Comparison of ENCODE assay signal across 7 cellular contexts in genomic region chr14:105559384-105560046, GRCh38. TPM values are rescaled to one million over a fixed set of nuclear protein-coding genes. Genes with fewer than 3 reads are reported as not detected.
DNase-seq lines count a peak whose midpoint lies in the region; ATAC-seq, FAIRE-seq and TF ChIP-seq lines count a peak whose summit lies in the region.
"Not testable (repeated sequence)": the region's sequence is repeated elsewhere in the genome, so short reads cannot be mapped to it uniquely, and the experiment has no call there.

No MANE protein-coding gene starts in this region.

- CTCF ChIA-PET in K562 (lab: Yijun Ruan, JAX; ENCODE audit: low intra/inter-chr PET ratio), result not testable (repeated sequence)

- not testable (repeated sequence) for H3K9ac ChIP-seq in K562 (ENCODE audit: insufficient read depth in 1 of 2, low read depth in 2 of 2, low read length in 2 of 2)

- not testable (repeated sequence) for H3K27me3 ChIP-seq in RWPE2 (ENCODE audit: insufficient read depth, poor library complexity, severe bottlenecking); K562 (ENCODE audit: control insufficient read depth in 2 of 2, insufficient read depth in 2 of 2, low read length in 2 of 2)

- in situ Hi-C loops in K562 (cut with MboI), result loop anchor here (5.0 kb wide), 1 partner anchor 118 kb away; no protein-coding TSS in a partner anchor

- not testable (repeated sequence) for H3K4me3 ChIP-seq in RWPE2 (ENCODE audit: severe bottlenecking); K562; mucosa of descending colon

- not testable (repeated sequence) for H3K36me3 ChIP-seq in RWPE2 (ENCODE audit: low read depth); K562 (ENCODE audit: control insufficient read depth, insufficient read depth, low read length); mucosa of descending colon (ENCODE audit: low read depth)

- not testable (repeated sequence) for H3K9me3 ChIP-seq in RWPE2 (ENCODE audit: severe bottlenecking); K562 (replicated peaks; ENCODE audit: control insufficient read depth, insufficient read depth, low read depth, low read length); mucosa of descending colon

- not testable (repeated sequence) for TF ChIP-seq RAD21 in K562 (CRISPR knock-in tag; conservative IDR thresholded peaks at IDR 0.05 in 1 of 2, IDR thresholded peaks at IDR 0.05 in 1 of 2)

- FAIRE-seq in K562 (lab: Jason Lieb, UNC), result peak; percentile 71

- not testable (repeated sequence) for BruUV-seq in K562 (replicated peaks; lab: Mats Ljungman, UMichigan)

- H3K79me2 ChIP-seq in K562 (ENCODE audit: control insufficient read depth, insufficient read depth, low read length), result not testable (repeated sequence)

- H3K27ac ChIP-seq in RWPE2 (ENCODE audit: poor library complexity, severe bottlenecking); K562 (ENCODE audit: extremely low read depth, low read depth, low read length): not testable (repeated sequence)

- H3K4me2 ChIP-seq in K562 (ENCODE audit: insufficient read depth, low read length), result not testable (repeated sequence)

- not testable (repeated sequence) for H2AFZ ChIP-seq in K562 (ENCODE audit: low read depth, low read length)

- POLR2A ChIA-PET in K562 (lab: Yijun Ruan, JAX), result not testable (repeated sequence)

- intact Hi-C loops in K562 (cut with micrococcal nuclease), result loop anchor here (10.0 kb wide), 1 partner anchor 385 kb away; no protein-coding TSS in a partner anchor
- intact Hi-C loops in mucosa of descending colon (cut with DNase I, micrococcal nuclease), result not testable (repeated sequence)

- not testable (repeated sequence) for TF ChIP-seq POLR2A in K562 (conservative IDR thresholded peaks at IDR 0.05)

- DNase-seq in RWPE2 (ENCODE audit: low spot score) (peak; percentile 52), mucosa of descending colon (peak in 1 of 3 donors; percentile 40)
- not testable (repeated sequence) for DNase-seq in K562 (ENCODE audit: extremely low read depth in 1 of 4, low spot score in 3 of 4)

- H4K20me1 ChIP-seq in K562 (replicated peaks; ENCODE audit: control insufficient read depth, insufficient read depth, low read length), result not testable (repeated sequence)

- TF ChIP-seq CTCF in RWPE2 (IDR thresholded peaks at IDR 0.05; ENCODE audit: poor library complexity, severe bottlenecking); K562 (IDR thresholded peaks at IDR 0.05 in 2 of 3, conservative IDR thresholded peaks at IDR 0.05 in 1 of 3; ENCODE audit: insufficient read depth in 2 of 3, low read depth in 1 of 3, low read length in 3 of 3); mucosa of descending colon (IDR thresholded peaks at IDR 0.05): not testable (repeated sequence)

- WGBS in K562 (ENCODE audit: insufficient coverage, low coverage, missing lambda C conversion rate), result no CpG with 5 or more reads among the region's 49 CpGs

- ATAC-seq in GM18520 (IDR thresholded peaks at IDR 0.05; ENCODE audit: unreplicated experiment), result peak; percentile 45
- ATAC-seq in GM21381 (IDR thresholded peaks at IDR 0.05; ENCODE audit: unreplicated experiment), result peak; percentile 41
- ATAC-seq in HG02852 (IDR thresholded peaks at IDR 0.05; ENCODE audit: unreplicated experiment), result peak; percentile 55
- ATAC-seq in HG03432 (IDR thresholded peaks at IDR 0.05; ENCODE audit: unreplicated experiment), result peak; percentile 60
- peak; percentile 53 for ATAC-seq in RWPE2 (ENCODE audit: low read depth)
- peak; percentile 86 for ATAC-seq in K562
- peak; percentile 79 for ATAC-seq in mucosa of descending colon

- not testable (repeated sequence) for H3K9me1 ChIP-seq in K562 (ENCODE audit: control insufficient read depth, insufficient read depth, low read length)

- not testable (repeated sequence) for H3K4me1 ChIP-seq in RWPE2 (ENCODE audit: insufficient read depth, poor library complexity, severe bottlenecking); K562 (replicated peaks in 1 of 2; ENCODE audit: control insufficient read depth in 2 of 2, insufficient read depth in 2 of 2, low read length in 2 of 2); mucosa of descending colon (ENCODE audit: low read depth)

- TF ChIP-seq EP300 in K562 (IDR thresholded peaks at IDR 0.05; ENCODE audit: low read length), result not testable (repeated sequence)

RNA-seq across cellular contexts. Expression of gene TMEM121, which starts 33.1 kb away (rescaled TPM):
- total RNA-seq in K562 (2011; cell fraction: chromatin; rRNA removed; ENCODE audit: low replicate concordance), result not detected in 2 replicates
- 0.39 TPM in 1 of 2 replicates, not detected in the other for total RNA-seq in K562 (2011; cell fraction: nucleolus; rRNA removed)
- total RNA-seq in K562 (2011; cell fraction: nucleoplasm; rRNA removed), result not detected in 2 replicates
- total RNA-seq in K562 (2014; rRNA removed) (0.36 TPM in 1 of 2 replicates, not detected in the other), K562 (2014; rRNA removed; fragmentation: Illumina TruSeq; extraction: Trizol) (not detected in 2 replicates), K562 (2015; rRNA removed; fragmentation: Illumina TruSeq; extraction: Trizol) (not detected in 2 replicates), K562 (2021) (0.31 TPM in 1 of 2 replicates, not detected in the other), mucosa of descending colon (1 to 10 TPM in 2 of 3 donors, under 1 TPM in 1; 0.38 to 4.0 (median 1.0) TPM)
- polyA plus RNA-seq in K562 (2011; rRNA removed) (0.09 TPM in 1 of 2 replicates, not detected in the other), K562 (2014; fragmentation: Illumina TruSeq; extraction: Trizol) (not detected in 2 replicates), K562 (2014; fragmentation: Nextera tagmentation; extraction: Ambion mirVana) (not detected), K562 (2014; rRNA removed) (not detected in 2 replicates)
- 0.04 and 0.55 TPM in 2 replicates for polyA plus RNA-seq in K562 (2011; cell fraction: cytosol; rRNA removed)
- 0.13 TPM in 1 of 2 replicates, not detected in the other for polyA plus RNA-seq in K562 (2011; cell fraction: nucleus; rRNA removed)
- polyA plus RNA-seq in K562 (2012), result 0.12 TPM in 1 of 2 replicates, not detected in the other
- polyA minus RNA-seq in K562 (2011; rRNA and poly(A)+ RNA removed), result not detected in 2 replicates
- polyA minus RNA-seq in K562 (2011; cell fraction: cytosol; rRNA and poly(A)+ RNA removed), result not detected in 2 replicates
- 0.33 and 0.40 TPM in 2 replicates for polyA minus RNA-seq in K562 (2011; cell fraction: nucleus; rRNA and poly(A)+ RNA removed)
